1 cellular context compared by ENCODE assay signal in the genomic region with DNA sequence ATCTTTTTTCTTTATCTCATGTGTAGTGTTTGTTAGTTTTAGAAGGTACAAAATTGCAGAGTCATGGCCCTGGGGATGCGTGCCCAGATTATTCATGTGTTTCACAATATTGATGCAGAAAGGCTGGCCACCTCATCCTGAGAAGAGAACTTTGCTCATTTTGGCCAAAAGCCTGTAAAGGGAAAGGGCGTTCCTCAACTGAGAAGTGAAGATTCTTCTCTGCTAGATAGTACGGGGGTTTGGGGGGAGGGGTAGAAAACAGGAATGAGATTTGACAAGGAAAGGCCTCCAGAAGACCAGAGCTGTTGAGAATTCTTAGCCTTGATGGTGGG.
TF ChIP-seq lines count a peak whose summit lies in the region.

No MANE protein-coding gene starts in this region.

TF ChIP-seq in A549, 52 proteins besides CTCF, POLR2A, EP300 and RAD21 (continued from another document):
- TF ChIP-seq, protein P1, sequence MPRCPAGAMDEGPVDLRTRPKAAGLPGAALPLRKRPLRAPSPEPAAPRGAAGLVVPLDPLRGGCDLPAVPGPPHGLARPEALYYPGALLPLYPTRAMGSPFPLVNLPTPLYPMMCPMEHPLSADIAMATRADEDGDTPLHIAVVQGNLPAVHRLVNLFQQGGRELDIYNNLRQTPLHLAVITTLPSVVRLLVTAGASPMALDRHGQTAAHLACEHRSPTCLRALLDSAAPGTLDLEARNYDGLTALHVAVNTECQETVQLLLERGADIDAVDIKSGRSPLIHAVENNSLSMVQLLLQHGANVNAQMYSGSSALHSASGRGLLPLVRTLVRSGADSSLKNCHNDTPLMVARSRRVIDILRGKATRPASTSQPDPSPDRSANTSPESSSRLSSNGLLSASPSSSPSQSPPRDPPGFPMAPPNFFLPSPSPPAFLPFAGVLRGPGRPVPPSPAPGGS (IDR thresholded peaks at IDR 0.05) = no peak; the same call in 2 of the 3 replicates
- TF ChIP-seq MAFK (IDR thresholded peaks at IDR 0.05; ENCODE audit: partially characterized antibody) = peak; percentile 100
TF ChIP-seq in A549: peak in this region for 12.
